In genomic region chr2:227214622-227215041, GRCh38 we compare ENCODE assay signal across 15 cellular contexts. TPM values are rescaled to one million over a fixed set of nuclear protein-coding genes. Genes with fewer than 3 reads are reported as not detected.
DNase-seq lines count a peak whose midpoint lies in the region; ATAC-seq and TF ChIP-seq lines count a peak whose summit lies in the region.
"Had no signal": no experiment of that assay in that cellular context is flagged by ENCODE, and none has a peak within 500 bp of the region (broad histone marks: within the 10 kb centered on the region; RNA-seq: fewer than 3 reads in every experiment).

No MANE protein-coding gene starts in this region.

- in situ Hi-C loops in Caki2 (cut with HindIII; ENCODE audit: low pct_unique_long_range_greater_than_20kb, low sequenced_read_pairs), result no loop called here

- H3K27me3 Mint-ChIP-seq in activated T-cell treated with anti-CD3 and anti-CD28 coated beads, Interleukin-2, amount 50 U/mL, for 4 hours (ENCODE audit: low read depth), result peaks cover 8% of the 10 kb centered on the region

- peaks cover 0 to 8% of the 10 kb centered on the region in 2 donors for H3K4me1 ChIP-seq in lung (ENCODE audit: control insufficient read depth in 2 of 2, insufficient read depth in 2 of 2, low read length in 2 of 2)
- H3K4me1 ChIP-seq: BLaER1 treated with 17β-estradiol and CSF1 and Interleukin-3, amounts not matched to agents 10 nM and 100 nM had no signal

- WGBS in lung, 2 donors, result 69 to 74% methylated on average over 3 of the region's 3 CpGs

- DNase-seq in Caki2 (ENCODE audit: low read depth) (peak; percentile 27), HS-27A (ENCODE audit: low read depth) (peak; percentile 20), astrocyte of the hippocampus (ENCODE audit: low read depth, low spot score) (peak; percentile 20), lung (ENCODE audit: low spot score) (no peak), DMS79 treated with DMSO at 0.1 percent for 48 hours (lab: John Stamatoyannopoulos, UW) (no peak), SW480 (ENCODE audit: low spot score) (no peak), anterior cingulate cortex (lab: John Stamatoyannopoulos, UW) (no peak)
- DNase-seq in activated T-cell treated with anti-CD3 and anti-CD28 coated beads, Interleukin-2, amount 50 U/mL, for 4 hours, result no peak
- DNase-seq: NCI-H1105 treated with DMSO at 0.1 percent for 48 hours, NCI-H1694 treated with DMSO at 0.1 percent for 48 hours, NCI-H446 treated with DMSO at 0.1 percent for 48 hours, OCI-M1, RPMI8226 had no signal

- TF ChIP-seq CTCF in lung (IDR thresholded peaks at IDR 0.05; ENCODE audit: control extremely low read depth, extremely low read depth), result no peak

- no peaks in the 10 kb centered on the region for H3K4me1 Mint-ChIP-seq in activated T-cell treated with anti-CD3 and anti-CD28 coated beads, Interleukin-2, amount 50 U/mL, for 4 hours (ENCODE audit: low read depth)

- no peaks in the 10 kb centered on the region for H3K27me3 ChIP-seq in lung (ENCODE audit: control insufficient read depth, insufficient read depth)
- H3K27me3 ChIP-seq: BLaER1 treated with 17β-estradiol and CSF1 and Interleukin-3, amounts not matched to agents 10 nM and 100 nM had no signal

- H3K4me3 Mint-ChIP-seq in activated T-cell treated with anti-CD3 and anti-CD28 coated beads, Interleukin-2, amount 50 U/mL, for 4 hours, result no peak overlapping the region

- no peak overlapping the region for H3K27ac ChIP-seq in lung (ENCODE audit: low read depth in 1 of 2, low read length in 1 of 2)
- H3K27ac ChIP-seq: BLaER1 treated with 17β-estradiol and CSF1 and Interleukin-3, amounts not matched to agents 10 nM and 100 nM had no signal

- no peaks in the 10 kb centered on the region for H3K9me3 Mint-ChIP-seq in activated T-cell treated with anti-CD3 and anti-CD28 coated beads, Interleukin-2, amount 50 U/mL, for 4 hours

- no peak overlapping the region for H3K4me3 ChIP-seq in lung
- H3K4me3 ChIP-seq: BLaER1 treated with 17β-estradiol and CSF1 and Interleukin-3, amounts not matched to agents 10 nM and 100 nM had no signal

- H3K36me3 Mint-ChIP-seq in activated T-cell treated with anti-CD3 and anti-CD28 coated beads, Interleukin-2, amount 50 U/mL, for 4 hours (ENCODE audit: insufficient read depth), result no peaks in the 10 kb centered on the region

- no peaks in the 10 kb centered on the region for H3K9me3 ChIP-seq in lung (ENCODE audit: control insufficient read depth in 2 of 2, insufficient read depth in 1 of 2, low read length in 1 of 2)

- no peaks in the 10 kb centered on the region for H3K36me3 ChIP-seq in lung (ENCODE audit: control insufficient read depth in 2 of 2, insufficient read depth in 2 of 2, low read length in 2 of 2)
- H3K36me3 ChIP-seq: BLaER1 treated with 17β-estradiol and CSF1 and Interleukin-3, amounts not matched to agents 10 nM and 100 nM had no signal

- peak; percentile 70 for ATAC-seq in lung (ENCODE audit: insufficient read depth, low FRiP score)
- ATAC-seq in activated T-cell treated with anti-CD3 and anti-CD28 coated beads, Interleukin-2, amount 50 U/mL, for 4 hours, result no peak

RNA-seq across cellular contexts. Expression of gene COL4A3, which starts 50.2 kb away (rescaled TPM):
- 3.4 and 3.9 TPM in 2 replicates for total RNA-seq in Caki2 (2014; rRNA removed; shearing (Covaris generic); ENCODE audit: low replicate concordance)
- total RNA-seq in lung, result 10 to 100 TPM; 21.1 to 34.2 TPM
- polyA plus RNA-seq in lung, result 10 to 100 TPM in 1 of 2 donors, 1 to 10 TPM in 1; 3.5 to 19.4 TPM
- total RNA-seq in activated T-cell treated with anti-CD3 and anti-CD28 coated beads, Interleukin-2, amount 50 U/mL, for 4 hours, result under 1 TPM in 1 of 3 donors, not detected in 2; 0.16 TPM
- total RNA-seq: H4 had no signal

RNA-seq across cellular contexts. Expression of gene COL4A4, which starts 50.6 kb away (rescaled TPM):
- 3.3 and 6.3 TPM in 2 replicates for total RNA-seq in Caki2 (2014; rRNA removed; shearing (Covaris generic); ENCODE audit: low replicate concordance)
- 10 to 100 TPM; 14.0 to 20.1 TPM for total RNA-seq in lung
- polyA plus RNA-seq in lung, result 1 to 10 TPM; 2.7 to 5.6 TPM
- total RNA-seq in activated T-cell treated with anti-CD3 and anti-CD28 coated beads, Interleukin-2, amount 50 U/mL, for 4 hours, result under 1 TPM in 1 of 3 donors, not detected in 2; 0.14 TPM

Comparison
In these comparisons a context has a peak if more than half of its experiments do, and no peak if none do; other contexts are left out.
1. DNase-seq: peak in Caki2 (single experiment), HS-27A (single experiment) and astrocyte of the hippocampus (single experiment); none in lung (single experiment), activated T-cell treated with anti-CD3 and anti-CD28 coated beads, Interleukin-2, amount 50 U/mL, for 4 hours (single experiment), DMS79 treated with DMSO at 0.1 percent for 48 hours (single experiment), SW480 (single experiment) and anterior cingulate cortex (0 of 58).